8 cellular contexts compared by ENCODE assay signal in genomic region chr2:196249860-196250259, GRCh38.
DNase-seq lines count a peak whose midpoint lies in the region; ATAC-seq and TF ChIP-seq lines count a peak whose summit lies in the region.

No MANE protein-coding gene starts in this region.

- no peaks in the 10 kb centered on the region for H4K20me1 ChIP-seq in SK-N-SH (ENCODE audit: insufficient read depth)

- H3K4me2 ChIP-seq in SK-N-SH = peak overlapping the region; percentile 20; the same call in 1 of the 2 replicates

- TF ChIP-seq RAD21 in SK-N-SH (IDR thresholded peaks at IDR 0.05; ENCODE audit: low read length) = no peak

- DNase-seq in Right ventricle myocardium superior = no peak
- no peak for DNase-seq in right atrium auricular region (ENCODE audit: low spot score)
- DNase-seq in SK-N-SH = no peak
- DNase-seq in naive thymus-derived CD4-positive, alpha-beta T cell = no peak
- DNase-seq in esophagus muscularis mucosa (ENCODE audit: extremely low spot score) = no peak
- no peak for DNase-seq in COR-L47 (lab: John Stamatoyannopoulos, UW)
- DNase-seq in stimulated activated CD4-positive, alpha-beta T cell treated with anti-CD3 and anti-CD28 coated beads, Interleukin-15, amount 100 ng/mL, for 24 hours = no peak

- H3F3A ChIP-seq in SK-N-SH (replicated peaks; ENCODE audit: insufficient read depth) = peaks cover 28% of the 10 kb centered on the region

- CTCF ChIA-PET in SK-N-SH (lab: Yijun Ruan, JAX) = no interaction called here
- CTCF ChIA-PET in naive thymus-derived CD4-positive, alpha-beta T cell (lab: Charles Lee) = interaction anchor here (2.0 kb wide), 1 partner anchor 11 kb away, joined by 5 read pairs; no protein-coding TSS in a partner anchor

- H3K27ac ChIP-seq in right atrium auricular region = no peak overlapping the region
- peak overlapping the region in 1 of 2 experiments; percentile 67; a peak in 2 of 4 replicates for H3K27ac ChIP-seq in SK-N-SH (ENCODE audit: low read depth in 2 of 2, low read length in 1 of 2)
- no peak overlapping the region for H3K27ac ChIP-seq in naive thymus-derived CD4-positive, alpha-beta T cell (ENCODE audit: low read depth, low read length)
- no peak overlapping the region for H3K27ac ChIP-seq in esophagus muscularis mucosa (replicated peaks in 1 of 4)

- ATAC-seq in Right ventricle myocardium superior (ENCODE audit: poor library complexity) (peak; percentile 49), HG03095 (IDR thresholded peaks at IDR 0.05; ENCODE audit: unreplicated experiment) (peak; percentile 67)
- ATAC-seq in naive thymus-derived CD4-positive, alpha-beta T cell = peak; percentile 80

- H3K4me1 ChIP-seq in right atrium auricular region = peaks cover 0 to 15% of the 10 kb centered on the region in 2 donors
- H3K4me1 ChIP-seq in SK-N-SH (ENCODE audit: control insufficient read depth in 1 of 2, insufficient read depth in 2 of 2, low read depth in 1 of 2, low read length in 1 of 2) = peaks cover 0 to 21% of the 10 kb centered on the region in 2 experiments; a peak in 2 of 4 replicates
- H3K4me1 ChIP-seq in naive thymus-derived CD4-positive, alpha-beta T cell (ENCODE audit: control insufficient read depth in 2 of 2, insufficient read depth in 2 of 2, low read length in 2 of 2) = peaks cover 9 to 54% of the 10 kb centered on the region in 2 donors
- peaks cover 0 to 20% (median 15%) of the 10 kb centered on the region in 4 donors for H3K4me1 ChIP-seq in esophagus muscularis mucosa

- H3K9ac ChIP-seq in SK-N-SH = no peak overlapping the region; the same call in 1 of the 2 replicates

- H3K9me2 ChIP-seq in SK-N-SH = no peaks in the 10 kb centered on the region

- no peaks in the 10 kb centered on the region for H3K27me3 Mint-ChIP-seq in naive thymus-derived CD4-positive, alpha-beta T cell

- peaks cover 47 to 93% (median 89%) of the 10 kb centered on the region in 7 donors for H3K4me1 Mint-ChIP-seq in naive thymus-derived CD4-positive, alpha-beta T cell

- no peaks in the 10 kb centered on the region for H3K27me3 ChIP-seq in right atrium auricular region
- H3K27me3 ChIP-seq in SK-N-SH (ENCODE audit: insufficient read depth) = no peaks in the 10 kb centered on the region
- no peaks in the 10 kb centered on the region for H3K27me3 ChIP-seq in naive thymus-derived CD4-positive, alpha-beta T cell (ENCODE audit: control insufficient read depth in 2 of 2, insufficient read depth in 2 of 2, low read length in 2 of 2)
- H3K27me3 ChIP-seq in esophagus muscularis mucosa = no peaks in the 10 kb centered on the region

- POLR2A ChIA-PET in SK-N-SH (lab: Yijun Ruan, JAX) = no interaction called here
- POLR2A ChIA-PET in naive thymus-derived CD4-positive, alpha-beta T cell (lab: Charles Lee) = interaction anchor here (0.7 to 13.6 kb wide), 5 partner anchors 7 to 79 kb away, joined by 3 to 215 read pairs (median 21); no protein-coding TSS in a partner anchor

- TF ChIP-seq CTCF in right atrium auricular region (IDR thresholded peaks at IDR 0.05) = no peak
- no peak for TF ChIP-seq CTCF in SK-N-SH (IDR thresholded peaks at IDR 0.05)
- TF ChIP-seq CTCF in esophagus muscularis mucosa (IDR thresholded peaks at IDR 0.05) = no peak

- H3K4me3 ChIP-seq in right atrium auricular region = no peak overlapping the region
- H3K4me3 ChIP-seq in SK-N-SH (ENCODE audit: low read depth in 2 of 2, low read length in 1 of 2) = no peak overlapping the region
- H3K4me3 ChIP-seq in naive thymus-derived CD4-positive, alpha-beta T cell (ENCODE audit: low read length) = no peak overlapping the region
- H3K4me3 ChIP-seq in esophagus muscularis mucosa = no peak overlapping the region

- H3K9me3 Mint-ChIP-seq in naive thymus-derived CD4-positive, alpha-beta T cell = peaks cover 0 to 9% (median 0%) of the 10 kb centered on the region in 11 donors

- no peaks in the 10 kb centered on the region; the same call in 1 of the 2 replicates for H3K79me2 ChIP-seq in SK-N-SH (ENCODE audit: insufficient read depth)

- intact Hi-C loops in Right ventricle myocardium superior (cut with DNase I) (no loop called here), esophagus muscularis mucosa (cut with DNase I) (no loop called here)
- intact Hi-C loops in naive thymus-derived CD4-positive, alpha-beta T cell (cut with micrococcal nuclease) = loop anchor here (1.0 kb wide), 3 partner anchors 10 to 13 kb away; no protein-coding TSS in a partner anchor

- H3K9me3 ChIP-seq in right atrium auricular region (no peaks in the 10 kb centered on the region), SK-N-SH (no peaks in the 10 kb centered on the region), esophagus muscularis mucosa (no peaks in the 10 kb centered on the region)
- no peaks in the 10 kb centered on the region for H3K9me3 ChIP-seq in naive thymus-derived CD4-positive, alpha-beta T cell (ENCODE audit: control insufficient read depth in 2 of 3, low read length in 3 of 3)

- H2AFZ ChIP-seq in SK-N-SH (ENCODE audit: low read depth) = peak overlapping the region; percentile 2; the same call in 1 of the 2 replicates

- no peak for TF ChIP-seq POLR2A in esophagus muscularis mucosa (IDR thresholded peaks at IDR 0.05; ENCODE audit: low read depth)

- TF ChIP-seq EP300 in SK-N-SH (IDR thresholded peaks at IDR 0.05; ENCODE audit: borderline replicate concordance in 1 of 2, low read depth in 1 of 2, low read length in 1 of 2) (no peak), esophagus muscularis mucosa (IDR thresholded peaks at IDR 0.05) (no peak)

- 42% methylated on average over 3 of the region's 3 CpGs for WGBS in SK-N-SH (ENCODE audit: low lambda C conversion rate)
- WGBS in esophagus muscularis mucosa = 72% methylated on average over 3 of the region's 3 CpGs

- peaks cover 0 to 18% (median 3%) of the 10 kb centered on the region in 5 donors for H3K36me3 Mint-ChIP-seq in naive thymus-derived CD4-positive, alpha-beta T cell

- H3K36me3 ChIP-seq in right atrium auricular region (no peaks in the 10 kb centered on the region), SK-N-SH (replicated peaks in 1 of 2; ENCODE audit: control insufficient read depth in 1 of 2, insufficient read depth in 2 of 2, low read length in 1 of 2) (peaks cover 3 to 79% of the 10 kb centered on the region in 2 experiments), esophagus muscularis mucosa (peaks cover 0 to 47% (median 0%) of the 10 kb centered on the region in 4 donors)
- H3K36me3 ChIP-seq in naive thymus-derived CD4-positive, alpha-beta T cell (ENCODE audit: control insufficient read depth in 2 of 3, insufficient read depth in 3 of 3, low read length in 3 of 3) = no peaks in the 10 kb centered on the region

- H3K27ac Mint-ChIP-seq in naive thymus-derived CD4-positive, alpha-beta T cell = peak overlapping the region; percentile 15 to 89 (median 80)

- H3K4me3 Mint-ChIP-seq in naive thymus-derived CD4-positive, alpha-beta T cell = peak overlapping the region; percentile 4 to 69 (median 44)

TF ChIP-seq in SK-N-SH, 30 proteins besides CTCF, POLR2A, EP300 and RAD21:
- TF ChIP-seq USF1 (IDR thresholded peaks at IDR 0.05; ENCODE audit: borderline replicate concordance, low read depth) (no peak), MAX (IDR thresholded peaks at IDR 0.05; ENCODE audit: low read depth) (peak; percentile 26; the same call in 1 of the 2 replicates)

Comparison
In these comparisons a context has a peak if more than half of its experiments do, and no peak if none do; other contexts are left out.
1. intact Hi-C loops: an anchor here in naive thymus-derived CD4-positive, alpha-beta T cell (1.0 kb wide); none called in Right ventricle myocardium superior and esophagus muscularis mucosa.